Comparison of ENCODE assay signal across 8 cellular contexts in the genomic region with DNA sequence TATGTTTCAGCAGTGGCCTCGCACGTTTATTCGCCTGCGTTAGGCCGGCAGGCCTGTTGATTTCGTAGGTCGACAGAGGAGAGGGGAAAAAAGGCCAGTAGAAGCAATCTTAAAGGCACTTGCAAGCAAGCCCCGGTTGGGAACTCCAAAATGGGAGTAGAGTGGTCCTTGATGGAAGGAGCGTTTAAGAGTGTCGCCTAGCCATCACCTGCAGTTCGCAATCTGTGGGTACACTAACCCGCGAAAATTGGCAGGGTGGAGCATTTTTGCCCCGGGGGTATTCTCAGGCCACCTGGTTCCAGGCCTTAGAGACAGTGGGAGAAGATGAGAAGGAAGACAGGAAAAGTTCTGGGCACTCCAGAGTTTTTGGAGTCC. TPM values are rescaled to one million over a fixed set of nuclear protein-coding genes. Genes with fewer than 3 reads are reported as not detected.
A peak's percentile ranks its signal among the peaks of the same experiment; 100 is the strongest.
DNase-seq lines count a peak whose midpoint lies in the region; ATAC-seq and TF ChIP-seq lines count a peak whose summit lies in the region.

No MANE protein-coding gene starts in this region.

- peak overlapping the region; percentile 84 for H3K4me3 ChIP-seq in coronary artery

- DNase-seq in coronary artery (ENCODE audit: low spot score) = no peak
- DNase-seq in natural killer cell = no peak
- DNase-seq in central memory CD4-positive, alpha-beta T cell = no peak
- no peak for DNase-seq in D341Med (ENCODE audit: low spot score)
- DNase-seq in HEK293T (ENCODE audit: extremely low spot score) = no peak

- H3K27ac Mint-ChIP-seq in natural killer cell = peak overlapping the region; percentile 96 to 99

- no peaks in the 10 kb centered on the region for H3K9me3 ChIP-seq in KOPT-K1 (ENCODE audit: insufficient read depth, low read length, poor library complexity, severe bottlenecking)

- H3K4me3 Mint-ChIP-seq in natural killer cell = peak overlapping the region; percentile 98

- H3K36me3 Mint-ChIP-seq in natural killer cell = peaks cover 8% of the 10 kb centered on the region

- no peaks in the 10 kb centered on the region for H3K9me3 Mint-ChIP-seq in natural killer cell

- peaks cover 70 to 75% of the 10 kb centered on the region in 2 donors for H3K4me1 Mint-ChIP-seq in natural killer cell

- POLR2A ChIA-PET in HEK293T (lab: Yijun Ruan, JAX) = interaction anchor here (1.4 kb wide), 1 partner anchor 38 kb away, joined by 3 read pairs; no protein-coding TSS in a partner anchor

- intact Hi-C loops in natural killer cell (cut with micrococcal nuclease) = loop anchor here (10.0 kb wide), 1 partner anchor 1354 kb away; the partner anchor contains the start of gene PITPNB

- TF ChIP-seq CTCF in C4-2B (conservative IDR thresholded peaks at IDR 0.05) = no peak
- TF ChIP-seq CTCF in coronary artery (IDR thresholded peaks at IDR 0.05) = no peak
- no peak for TF ChIP-seq CTCF in natural killer cell (IDR thresholded peaks at IDR 0.05)

- H3K27ac ChIP-seq in C4-2B (peak overlapping the region; percentile 100), KOPT-K1 (ENCODE audit: low read depth, low read length, poor library complexity, severe bottlenecking) (peak overlapping the region; percentile 98), coronary artery (peak overlapping the region; percentile 97 to 98)

- CTCF ChIA-PET in HEK293T (lab: Yijun Ruan, JAX) = no interaction called here

- H3K27me3 Mint-ChIP-seq in natural killer cell (ENCODE audit: low read depth in 2 of 2) = no peaks in the 10 kb centered on the region

- ATAC-seq in natural killer cell (no peak), HG02588 (IDR thresholded peaks at IDR 0.05; ENCODE audit: unreplicated experiment) (no peak)

- peaks cover 70% of the 10 kb centered on the region for H3K36me3 ChIP-seq in KOPT-K1 (ENCODE audit: insufficient read depth, low read length)

TF ChIP-seq in HEK293T, 16 proteins besides CTCF, POLR2A, EP300 and RAD21:
- no peak for TF ChIP-seq TARDBP (IDR thresholded peaks at IDR 0.05)
- no peak for TF ChIP-seq L3MBTL2 (conservative IDR thresholded peaks at IDR 0.05)
- no peak for TF ChIP-seq ELF4 (IDR thresholded peaks at IDR 0.05)
- TF ChIP-seq CTBP1 (IDR thresholded peaks at IDR 0.05; ENCODE audit: borderline replicate concordance) = no peak

RNA-seq across cellular contexts. Expression of gene EWSR1, which starts 1.1 kb away (rescaled TPM):
- total RNA-seq in natural killer cell = 100 to 1,000 TPM; 366 to 387 (median 382) TPM

RNA-seq across cellular contexts. Expression of gene RHBDD3, which starts 1.4 kb away (rescaled TPM):
- 10 to 100 TPM; 16.6 to 20.9 (median 17.9) TPM for total RNA-seq in natural killer cell

RNA-seq across cellular contexts. Expression of gene GAS2L1, which starts 37.2 kb away (rescaled TPM):
- 1 to 10 TPM in 2 of 3 donors, under 1 TPM in 1; 0.57 to 4.1 (median 2.8) TPM for total RNA-seq in natural killer cell

RNA-seq across cellular contexts. Expression of gene RASL10A, which starts 46.3 kb away (rescaled TPM):
- under 1 TPM in 2 of 3 donors, not detected in 1; 0.20 to 0.28 TPM for total RNA-seq in natural killer cell
